ENCODE assay signal across 1 cellular context in the genomic region with DNA sequence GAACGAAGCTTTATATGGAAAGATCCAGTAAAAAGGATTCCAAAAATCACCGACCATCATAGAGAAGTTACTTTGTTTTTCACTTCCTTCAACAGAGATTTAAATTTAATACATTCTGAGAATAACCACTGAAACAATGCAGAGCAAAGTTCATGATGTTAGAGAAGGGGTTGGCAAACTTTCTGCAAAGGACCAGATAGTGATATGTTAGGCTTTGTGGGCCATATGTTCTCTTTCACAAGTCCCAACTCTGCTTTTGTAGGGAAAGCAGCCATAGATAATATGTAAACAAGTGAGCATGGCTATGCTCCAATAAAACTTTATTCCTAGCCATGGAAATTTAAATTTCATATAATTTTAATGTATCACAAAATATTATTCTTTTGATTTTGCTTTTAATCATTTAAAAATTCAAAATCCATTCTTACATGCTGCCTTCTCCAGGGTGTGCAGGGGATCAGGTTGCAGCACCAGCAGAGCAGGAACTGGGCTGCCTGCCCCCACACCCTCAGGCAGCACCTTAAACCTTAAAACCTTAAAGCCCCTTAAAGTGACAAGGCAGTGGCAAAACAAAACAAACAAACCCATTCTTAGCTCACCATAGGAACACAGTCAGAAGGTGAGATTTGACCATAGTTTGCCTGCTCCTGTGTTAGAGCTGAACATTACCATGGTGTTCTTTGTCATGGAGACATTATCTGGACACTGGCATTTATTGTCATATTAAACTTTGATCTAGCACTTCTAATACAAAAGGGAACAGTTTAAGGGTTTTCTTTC.
TF ChIP-seq lines count a peak whose summit lies in the region.

No MANE protein-coding gene starts in this region.

TF ChIP-seq in GM23338, 12 proteins besides CTCF, POLR2A, EP300 and RAD21:
- TF ChIP-seq, protein P1, sequence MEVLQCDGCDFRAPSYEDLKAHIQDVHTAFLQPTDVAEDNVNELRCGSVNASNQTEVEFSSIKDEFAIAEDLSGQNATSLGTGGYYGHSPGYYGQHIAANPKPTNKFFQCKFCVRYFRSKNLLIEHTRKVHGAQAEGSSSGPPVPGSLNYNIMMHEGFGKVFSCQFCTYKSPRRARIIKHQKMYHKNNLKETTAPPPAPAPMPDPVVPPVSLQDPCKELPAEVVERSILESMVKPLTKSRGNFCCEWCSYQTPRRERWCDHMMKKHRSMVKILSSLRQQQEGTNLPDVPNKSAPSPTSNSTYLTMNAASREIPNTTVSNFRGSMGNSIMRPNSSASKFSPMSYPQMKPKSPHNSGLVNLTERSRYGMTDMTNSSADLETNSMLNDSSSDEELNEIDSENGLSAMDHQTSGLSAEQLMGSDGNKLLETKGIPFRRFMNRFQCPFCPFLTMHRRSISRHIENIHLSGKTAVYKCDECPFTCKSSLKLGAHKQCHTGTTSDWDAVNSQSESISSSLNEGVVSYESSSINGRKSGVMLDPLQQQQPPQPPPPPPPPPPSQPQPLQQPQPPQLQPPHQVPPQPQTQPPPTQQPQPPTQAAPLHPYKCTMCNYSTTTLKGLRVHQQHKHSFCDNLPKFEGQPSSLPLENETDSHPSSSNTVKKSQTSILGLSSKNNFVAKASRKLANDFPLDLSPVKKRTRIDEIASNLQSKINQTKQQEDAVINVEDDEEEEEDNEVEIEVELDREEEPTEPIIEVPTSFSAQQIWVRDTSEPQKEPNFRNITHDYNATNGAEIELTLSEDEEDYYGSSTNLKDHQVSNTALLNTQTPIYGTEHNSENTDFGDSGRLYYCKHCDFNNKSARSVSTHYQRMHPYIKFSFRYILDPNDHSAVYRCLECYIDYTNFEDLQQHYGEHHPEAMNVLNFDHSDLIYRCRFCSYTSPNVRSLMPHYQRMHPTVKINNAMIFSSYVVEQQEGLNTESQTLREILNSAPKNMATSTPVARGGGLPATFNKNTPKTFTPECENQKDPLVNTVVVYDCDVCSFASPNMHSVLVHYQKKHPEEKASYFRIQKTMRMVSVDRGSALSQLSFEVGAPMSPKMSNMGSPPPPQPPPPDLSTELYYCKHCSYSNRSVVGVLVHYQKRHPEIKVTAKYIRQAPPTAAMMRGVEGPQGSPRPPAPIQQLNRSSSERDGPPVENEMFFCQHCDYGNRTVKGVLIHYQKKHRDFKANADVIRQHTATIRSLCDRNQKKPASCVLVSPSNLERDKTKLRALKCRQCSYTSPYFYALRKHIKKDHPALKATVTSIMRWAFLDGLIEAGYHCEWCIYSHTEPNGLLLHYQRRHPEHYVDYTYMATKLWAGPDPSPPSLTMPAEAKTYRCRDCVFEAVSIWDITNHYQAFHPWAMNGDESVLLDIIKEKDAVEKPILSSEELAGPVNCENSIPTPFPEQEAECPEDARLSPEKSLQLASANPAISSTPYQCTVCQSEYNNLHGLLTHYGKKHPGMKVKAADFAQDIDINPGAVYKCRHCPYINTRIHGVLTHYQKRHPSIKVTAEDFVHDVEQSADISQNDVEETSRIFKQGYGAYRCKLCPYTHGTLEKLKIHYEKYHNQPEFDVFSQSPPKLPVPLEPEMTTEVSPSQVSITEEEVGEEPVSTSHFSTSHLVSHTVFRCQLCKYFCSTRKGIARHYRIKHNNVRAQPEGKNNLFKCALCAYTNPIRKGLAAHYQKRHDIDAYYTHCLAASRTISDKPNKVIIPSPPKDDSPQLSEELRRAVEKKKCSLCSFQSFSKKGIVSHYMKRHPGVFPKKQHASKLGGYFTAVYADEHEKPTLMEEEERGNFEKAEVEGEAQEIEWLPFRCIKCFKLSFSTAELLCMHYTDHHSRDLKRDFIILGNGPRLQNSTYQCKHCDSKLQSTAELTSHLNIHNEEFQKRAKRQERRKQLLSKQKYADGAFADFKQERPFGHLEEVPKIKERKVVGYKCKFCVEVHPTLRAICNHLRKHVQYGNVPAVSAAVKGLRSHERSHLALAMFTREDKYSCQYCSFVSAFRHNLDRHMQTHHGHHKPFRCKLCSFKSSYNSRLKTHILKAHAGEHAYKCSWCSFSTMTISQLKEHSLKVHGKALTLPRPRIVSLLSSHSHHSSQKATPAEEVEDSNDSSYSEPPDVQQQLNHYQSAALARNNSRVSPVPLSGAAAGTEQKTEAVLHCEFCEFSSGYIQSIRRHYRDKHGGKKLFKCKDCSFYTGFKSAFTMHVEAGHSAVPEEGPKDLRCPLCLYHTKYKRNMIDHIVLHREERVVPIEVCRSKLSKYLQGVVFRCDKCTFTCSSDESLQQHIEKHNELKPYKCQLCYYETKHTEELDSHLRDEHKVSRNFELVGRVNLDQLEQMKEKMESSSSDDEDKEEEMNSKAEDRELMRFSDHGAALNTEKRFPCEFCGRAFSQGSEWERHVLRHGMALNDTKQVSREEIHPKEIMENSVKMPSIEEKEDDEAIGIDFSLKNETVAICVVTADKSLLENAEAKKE (CRISPR knock-in tag; IDR thresholded peaks at IDR 0.05): no peak
- TF ChIP-seq EZH2phosphoT487 (IDR thresholded peaks at IDR 0.05; ENCODE audit: unreplicated experiment): no peak
- TF ChIP-seq, protein P2, sequence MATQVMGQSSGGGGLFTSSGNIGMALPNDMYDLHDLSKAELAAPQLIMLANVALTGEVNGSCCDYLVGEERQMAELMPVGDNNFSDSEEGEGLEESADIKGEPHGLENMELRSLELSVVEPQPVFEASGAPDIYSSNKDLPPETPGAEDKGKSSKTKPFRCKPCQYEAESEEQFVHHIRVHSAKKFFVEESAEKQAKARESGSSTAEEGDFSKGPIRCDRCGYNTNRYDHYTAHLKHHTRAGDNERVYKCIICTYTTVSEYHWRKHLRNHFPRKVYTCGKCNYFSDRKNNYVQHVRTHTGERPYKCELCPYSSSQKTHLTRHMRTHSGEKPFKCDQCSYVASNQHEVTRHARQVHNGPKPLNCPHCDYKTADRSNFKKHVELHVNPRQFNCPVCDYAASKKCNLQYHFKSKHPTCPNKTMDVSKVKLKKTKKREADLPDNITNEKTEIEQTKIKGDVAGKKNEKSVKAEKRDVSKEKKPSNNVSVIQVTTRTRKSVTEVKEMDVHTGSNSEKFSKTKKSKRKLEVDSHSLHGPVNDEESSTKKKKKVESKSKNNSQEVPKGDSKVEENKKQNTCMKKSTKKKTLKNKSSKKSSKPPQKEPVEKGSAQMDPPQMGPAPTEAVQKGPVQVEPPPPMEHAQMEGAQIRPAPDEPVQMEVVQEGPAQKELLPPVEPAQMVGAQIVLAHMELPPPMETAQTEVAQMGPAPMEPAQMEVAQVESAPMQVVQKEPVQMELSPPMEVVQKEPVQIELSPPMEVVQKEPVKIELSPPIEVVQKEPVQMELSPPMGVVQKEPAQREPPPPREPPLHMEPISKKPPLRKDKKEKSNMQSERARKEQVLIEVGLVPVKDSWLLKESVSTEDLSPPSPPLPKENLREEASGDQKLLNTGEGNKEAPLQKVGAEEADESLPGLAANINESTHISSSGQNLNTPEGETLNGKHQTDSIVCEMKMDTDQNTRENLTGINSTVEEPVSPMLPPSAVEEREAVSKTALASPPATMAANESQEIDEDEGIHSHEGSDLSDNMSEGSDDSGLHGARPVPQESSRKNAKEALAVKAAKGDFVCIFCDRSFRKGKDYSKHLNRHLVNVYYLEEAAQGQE (IDR thresholded peaks at IDR 0.05; ENCODE audit: unreplicated experiment): no peak
- no peak for TF ChIP-seq EZH2 (IDR thresholded peaks at IDR 0.05; ENCODE audit: low read depth, unreplicated experiment)
- no peak for TF ChIP-seq CREB1 (CRISPR knock-in tag; IDR thresholded peaks at IDR 0.05; ENCODE audit: low read depth)
- TF ChIP-seq NANOG (IDR thresholded peaks at IDR 0.05; ENCODE audit: borderline replicate concordance): no peak
- TF ChIP-seq STAT1 (IDR thresholded peaks at IDR 0.05; ENCODE audit: unreplicated experiment): no peak
- TF ChIP-seq ZNF331 (CRISPR knock-in tag; IDR thresholded peaks at IDR 0.05; ENCODE audit: low read depth): no peak
- no peak for TF ChIP-seq JUNB (IDR thresholded peaks at IDR 0.05; ENCODE audit: unreplicated experiment)
- TF ChIP-seq, protein P3, sequence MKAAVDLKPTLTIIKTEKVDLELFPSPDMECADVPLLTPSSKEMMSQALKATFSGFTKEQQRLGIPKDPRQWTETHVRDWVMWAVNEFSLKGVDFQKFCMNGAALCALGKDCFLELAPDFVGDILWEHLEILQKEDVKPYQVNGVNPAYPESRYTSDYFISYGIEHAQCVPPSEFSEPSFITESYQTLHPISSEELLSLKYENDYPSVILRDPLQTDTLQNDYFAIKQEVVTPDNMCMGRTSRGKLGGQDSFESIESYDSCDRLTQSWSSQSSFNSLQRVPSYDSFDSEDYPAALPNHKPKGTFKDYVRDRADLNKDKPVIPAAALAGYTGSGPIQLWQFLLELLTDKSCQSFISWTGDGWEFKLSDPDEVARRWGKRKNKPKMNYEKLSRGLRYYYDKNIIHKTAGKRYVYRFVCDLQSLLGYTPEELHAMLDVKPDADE (IDR thresholded peaks at IDR 0.05): no peak
- TF ChIP-seq POLR2AphosphoS5 (IDR thresholded peaks at IDR 0.05; ENCODE audit: low read depth): no peak
- TF ChIP-seq ZNF114 (CRISPR knock-in tag; IDR thresholded peaks at IDR 0.05): no peak
